29 cellular contexts compared by ENCODE assay signal in the genomic region with DNA sequence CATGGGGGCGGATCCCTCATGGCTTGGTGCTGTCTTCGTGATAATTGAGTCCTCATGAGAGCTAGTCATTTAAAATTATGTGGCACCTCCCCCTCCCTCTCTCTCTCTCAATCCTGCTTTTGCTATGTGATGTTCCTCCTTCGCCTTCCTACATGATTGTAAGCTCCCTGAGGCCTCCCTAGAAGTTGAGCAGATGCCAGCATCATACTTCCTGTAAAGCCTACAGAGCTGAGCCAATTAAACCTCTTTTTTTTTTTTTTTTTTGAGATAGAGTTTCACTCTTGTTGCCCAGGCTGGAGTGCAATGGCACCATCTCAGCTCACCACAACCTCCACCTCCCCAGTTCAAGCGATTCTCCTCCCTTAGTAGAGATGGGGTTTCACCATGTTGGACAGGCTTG. TPM values are rescaled to one million over a fixed set of nuclear protein-coding genes. Genes with fewer than 3 reads are reported as not detected.
"Had no signal": no experiment of that assay in that cellular context is flagged by ENCODE, and none has a peak within 500 bp of the region (broad histone marks: within the 10 kb centered on the region; RNA-seq: fewer than 3 reads in every experiment).

No MANE protein-coding gene starts in this region.

- H3K4me2 ChIP-seq: neural progenitor cell had no signal

- H3K9me3 ChIP-seq: ovary, psoas muscle, right lobe of liver, sigmoid colon, thoracic aorta, thyroid gland, upper lobe of left lung, vagina had no signal

- ATAC-seq: natural killer cell treated with Interleukin-12 subunit alpha and Interleukin-12 subunit beta and Interleukin-15 and Interleukin-18, amount 100 ng/mL, for 72 hours; psoas muscle; right cardiac atrium; right lobe of liver; stimulated activated effector memory CD8-positive, alpha-beta T cell treated with anti-CD3 and anti-CD28 coated beads, Interleukin-12 subunit alpha, Interleukin-12 subunit beta, amount 100 ng/mL, for 72 hours; stimulated activated naive B cell treated with anti-CD40 and anti-IgM and Interleukin-4, amounts not matched to agents 10 μg/mL and 1 μg/mL and 100 μg/mL, for 72 hours had no signal

- H3K27me3 ChIP-seq: neural progenitor cell, ovary, right lobe of liver, sigmoid colon, stomach, thyroid gland, tibial nerve, upper lobe of left lung, vagina had no signal

- H3K36me3 ChIP-seq: neural progenitor cell, ovary, right lobe of liver, sigmoid colon, stomach, thoracic aorta, thyroid gland, tibial nerve, upper lobe of left lung, vagina had no signal

- H3K4me3 Mint-ChIP-seq: natural killer cell treated with Interleukin-12 subunit alpha and Interleukin-12 subunit beta and Interleukin-15 and Interleukin-18, amount 100 ng/mL, for 72 hours; neural progenitor cell; stimulated activated effector memory CD8-positive, alpha-beta T cell treated with anti-CD3 and anti-CD28 coated beads, Interleukin-12 subunit alpha, Interleukin-12 subunit beta, amount 100 ng/mL, for 72 hours; stimulated activated naive B cell treated with anti-CD40 and anti-IgM and Interleukin-4, amounts not matched to agents 10 μg/mL and 1 μg/mL and 100 μg/mL, for 72 hours; stimulated activated naive CD8-positive, alpha-beta T cell treated with anti-CD3 and anti-CD28 coated beads, Interleukin-15, Interleukin-2, amounts not matched to agents 100 ng/mL and 50 ng/mL, for 24 hours had no signal

- H2AFZ ChIP-seq: parathyroid adenoma had no signal

- FAIRE-seq: small intestine, urothelium cell line had no signal

- H3K79me2 ChIP-seq: parathyroid adenoma had no signal

- H3K27me3 Mint-ChIP-seq: progenitor cell of endocrine pancreas; stimulated activated naive B cell treated with anti-CD40 and anti-IgM and Interleukin-4, amounts not matched to agents 10 μg/mL and 1 μg/mL and 100 μg/mL, for 72 hours; stimulated activated naive CD8-positive, alpha-beta T cell treated with anti-CD3 and anti-CD28 coated beads, Interleukin-15, Interleukin-2, amounts not matched to agents 100 ng/mL and 50 ng/mL, for 24 hours had no signal

- H3K27ac ChIP-seq: ovary, parathyroid adenoma, psoas muscle, right lobe of liver, sigmoid colon, stomach, thoracic aorta, thyroid gland, tibial nerve, upper lobe of left lung, vagina had no signal

- H3K4me1 Mint-ChIP-seq: neural progenitor cell; stimulated activated effector memory CD8-positive, alpha-beta T cell treated with anti-CD3 and anti-CD28 coated beads, Interleukin-12 subunit alpha, Interleukin-12 subunit beta, amount 100 ng/mL, for 72 hours; stimulated activated naive B cell treated with anti-CD40 and anti-IgM and Interleukin-4, amounts not matched to agents 10 μg/mL and 1 μg/mL and 100 μg/mL, for 72 hours had no signal

- H3K9ac ChIP-seq: neural progenitor cell, parathyroid adenoma had no signal

- H3K4me3 ChIP-seq: neural progenitor cell, ovary, psoas muscle, right lobe of liver, sigmoid colon, stomach, thoracic aorta, thyroid gland, tibial nerve, upper lobe of left lung, vagina had no signal

- DNase-seq: occipital lobe; ovary; posterior cingulate gyrus; psoas muscle; right cardiac atrium; right lobe of liver; sigmoid colon; small intestine; stimulated activated CD4-positive, alpha-beta T cell treated with anti-CD3 and anti-CD28 coated beads, Interleukin-15, amount 100 ng/mL, for 24 hours; stimulated activated CD4-positive, alpha-beta T cell treated with anti-CD3 and anti-CD28 coated beads, Interleukin-2, amount 100 ng/mL, for 24 hours; stimulated activated CD4-positive, alpha-beta T cell treated with anti-CD3 and anti-CD28 coated beads, Interleukin-2, amount 100 ng/mL, for 48 hours; stimulated activated CD4-positive, alpha-beta T cell treated with anti-CD3 and anti-CD28 coated beads, Interleukin-4, amount 100 ng/mL, for 24 hours; stimulated activated naive B cell treated with anti-CD40 and anti-IgM and Interleukin-4, amounts not matched to agents 10 μg/mL and 1 μg/mL and 100 μg/mL, for 72 hours; stimulated activated naive CD4-positive, alpha-beta T cell treated with Interleukin-2 at 50 U/mL for 16 hours; stomach; thyroid gland; trophoblast cell; upper lobe of left lung had no signal

- H3K36me3 Mint-ChIP-seq: natural killer cell treated with Interleukin-12 subunit alpha and Interleukin-12 subunit beta and Interleukin-15 and Interleukin-18, amount 100 ng/mL, for 72 hours; neural progenitor cell; stimulated activated effector memory CD8-positive, alpha-beta T cell treated with anti-CD3 and anti-CD28 coated beads, Interleukin-12 subunit alpha, Interleukin-12 subunit beta, amount 100 ng/mL, for 72 hours; stimulated activated naive B cell treated with anti-CD40 and anti-IgM and Interleukin-4, amounts not matched to agents 10 μg/mL and 1 μg/mL and 100 μg/mL, for 72 hours had no signal

- H3K4me1 ChIP-seq: neural progenitor cell, parathyroid adenoma, psoas muscle, right lobe of liver, sigmoid colon, stomach, thyroid gland, tibial nerve, upper lobe of left lung, vagina had no signal

RNA-seq across cellular contexts. Expression of gene C1QTNF4, which starts 57.9 kb away (rescaled TPM):
- total RNA-seq: natural killer cell treated with Interleukin-12 subunit alpha and Interleukin-12 subunit beta and Interleukin-15 and Interleukin-18, amount 100 ng/mL, for 72 hours; renal cortical epithelial cell had no signal
